23 cellular contexts compared by ENCODE assay signal in genomic region chr22:23564276-23564675, GRCh38. TPM values are rescaled to one million over a fixed set of nuclear protein-coding genes. Genes with fewer than 3 reads are reported as not detected.
DNase-seq lines count a peak whose midpoint lies in the region; ATAC-seq, FAIRE-seq and TF ChIP-seq lines count a peak whose summit lies in the region.
"Had no signal": no experiment of that assay in that cellular context is flagged by ENCODE, and none has a peak within 500 bp of the region (broad histone marks: within the 10 kb centered on the region; RNA-seq: fewer than 3 reads in every experiment).

No MANE protein-coding gene starts in this region.

- no peak overlapping the region for H3K27ac ChIP-seq in astrocyte (ENCODE audit: low read depth, low read length)
- H3K27ac ChIP-seq in aorta (ENCODE audit: low read depth in 1 of 2, low read length in 2 of 2), result no peak overlapping the region
- no peak overlapping the region for H3K27ac ChIP-seq in right cardiac atrium (ENCODE audit: low read length)
- H3K27ac ChIP-seq: C4-2B, KMS-11, SJSA1 had no signal

- no peak overlapping the region for H2AFZ ChIP-seq in astrocyte (ENCODE audit: low read depth, low read length)

- H3K36me3 Mint-ChIP-seq in astrocyte (ENCODE audit: low read depth, unreplicated experiment) (peaks cover 2% of the 10 kb centered on the region), mesothelial cell of epicardium (peaks cover 2% of the 10 kb centered on the region)

- 88 to 92% methylated on average over 7 of the region's 7 CpGs for WGBS in aorta, 2 donors
- 87% methylated on average over 7 of the region's 7 CpGs for WGBS in right cardiac atrium

- H3K4me1 Mint-ChIP-seq in astrocyte (ENCODE audit: low read depth, unreplicated experiment) (peaks cover 7% of the 10 kb centered on the region), mesothelial cell of epicardium (peaks cover 31% of the 10 kb centered on the region)

- no peak for TF ChIP-seq CTCF in astrocyte (IDR thresholded peaks at IDR 0.05; ENCODE audit: insufficient read depth, low read depth, low read length)
- TF ChIP-seq CTCF in mesothelial cell of epicardium (IDR thresholded peaks at IDR 0.05; ENCODE audit: unreplicated experiment), result no peak

- no peaks in the 10 kb centered on the region for H3K4me1 ChIP-seq in astrocyte (ENCODE audit: insufficient read depth, low read length)
- H3K4me1 ChIP-seq in aorta (ENCODE audit: control insufficient read depth in 1 of 2, insufficient read depth in 2 of 2, low read length in 2 of 2), result no peaks in the 10 kb centered on the region
- no peaks in the 10 kb centered on the region for H3K4me1 ChIP-seq in right cardiac atrium (ENCODE audit: control insufficient read depth, insufficient read depth, low read length)
- H3K4me1 ChIP-seq: SJSA1 had no signal

- H4K20me1 ChIP-seq in astrocyte (ENCODE audit: insufficient read depth, low read length), result no peaks in the 10 kb centered on the region

- H3K27me3 Mint-ChIP-seq in astrocyte (ENCODE audit: low read depth, unreplicated experiment) (peaks cover 49% of the 10 kb centered on the region), mesothelial cell of epicardium (ENCODE audit: low read depth) (no peaks in the 10 kb centered on the region)

- H3K27ac Mint-ChIP-seq in astrocyte (ENCODE audit: unreplicated experiment), result peak overlapping the region; percentile 47
- peak overlapping the region; percentile 47 for H3K27ac Mint-ChIP-seq in mesothelial cell of epicardium

- no peaks in the 10 kb centered on the region for H3K79me2 ChIP-seq in astrocyte (ENCODE audit: insufficient read depth, low read length)

- ATAC-seq in aorta (ENCODE audit: low FRiP score) (no peak), GM21528 (IDR thresholded peaks at IDR 0.05; ENCODE audit: low FRiP score, unreplicated experiment) (no peak), GM19328 (IDR thresholded peaks at IDR 0.05; ENCODE audit: unreplicated experiment) (no peak), right cardiac atrium (no peak)
- ATAC-seq: Right ventricle myocardium inferior had no signal

- H3K36me3 ChIP-seq in astrocyte (ENCODE audit: insufficient read depth, low read length) (no peaks in the 10 kb centered on the region), aorta (ENCODE audit: control insufficient read depth in 1 of 2, insufficient read depth in 2 of 2, low read length in 1 of 2) (no peaks in the 10 kb centered on the region)
- H3K36me3 ChIP-seq: SJSA1 had no signal

- DNase-seq in activated CD8-positive, alpha-beta memory T cell treated with anti-CD3 and anti-CD28 coated beads, Interleukin-2, amount 50 U/mL, for 48 hours, result peak; percentile 23
- DNase-seq in activated CD8-positive, alpha-beta memory T cell treated with anti-CD3 and anti-CD28 coated beads for 24 hours, result no peak
- DNase-seq in astrocyte (ENCODE audit: low read depth) (no peak), mesothelial cell of epicardium (ENCODE audit: low spot score in 2 of 2, unreplicated experiment in 2 of 2) (no peak), aorta (peak; percentile 29 to 38), right cardiac atrium (no peak)
- DNase-seq: ACHN, H7, IMR-90, MV-4-11, NCI-H1105 treated with DMSO at 0.1 percent for 48 hours, NCI-H1694, NCI-H2081 treated with DMSO at 0.1 percent for 48 hours, NCI-H446, NCI-H526 treated with DMSO at 0.1 percent for 48 hours had no signal

- H3K9ac ChIP-seq in astrocyte (ENCODE audit: low read length), result no peak overlapping the region
- H3K9ac ChIP-seq: KMS-11 had no signal

- H3K4me2 ChIP-seq in astrocyte (ENCODE audit: low read length), result no peak overlapping the region
- H3K4me2 ChIP-seq: KMS-11 had no signal

- H3K4me3 ChIP-seq in astrocyte (ENCODE audit: insufficient read depth, low read depth, low read length) (no peak overlapping the region), aorta (ENCODE audit: low read length in 2 of 2) (no peak overlapping the region), right cardiac atrium (ENCODE audit: low read length) (no peak overlapping the region)
- H3K4me3 ChIP-seq: SJSA1 had no signal

- FAIRE-seq in astrocyte (lab: Jason Lieb, UNC), result no peak
- FAIRE-seq: G401.6 had no signal

- H3K9me3 ChIP-seq in astrocyte (ENCODE audit: insufficient read depth, low read depth, low read length), result no peaks in the 10 kb centered on the region
- no peaks in the 10 kb centered on the region for H3K9me3 ChIP-seq in aorta (ENCODE audit: control insufficient read depth, low read length)
- H3K9me3 ChIP-seq in right cardiac atrium (ENCODE audit: control insufficient read depth, low read length), result no peaks in the 10 kb centered on the region
- H3K9me3 ChIP-seq: SJSA1 had no signal

- H3K9me3 Mint-ChIP-seq in astrocyte (ENCODE audit: unreplicated experiment), result no peaks in the 10 kb centered on the region
- H3K9me3 Mint-ChIP-seq in mesothelial cell of epicardium, result no peaks in the 10 kb centered on the region

- H3K4me3 Mint-ChIP-seq in astrocyte (ENCODE audit: unreplicated experiment), result no peak overlapping the region
- peak overlapping the region; percentile 82 for H3K4me3 Mint-ChIP-seq in mesothelial cell of epicardium

- intact Hi-C loops in aorta (cut with DNase I) (no loop called here), right cardiac atrium (cut with DNase I) (no loop called here)

- H3K27me3 ChIP-seq in astrocyte (ENCODE audit: insufficient read depth, low read length), result peaks cover 20% of the 10 kb centered on the region
- H3K27me3 ChIP-seq in aorta (ENCODE audit: control insufficient read depth in 1 of 2, insufficient read depth in 2 of 2, low read length in 1 of 2), result no peaks in the 10 kb centered on the region
- H3K27me3 ChIP-seq in right cardiac atrium (ENCODE audit: control insufficient read depth, insufficient read depth), result no peaks in the 10 kb centered on the region

RNA-seq across cellular contexts. Expression of gene IGLL1, which starts 15.8 kb away (rescaled TPM):
- total RNA-seq in astrocyte, result not detected in 2 replicates
- total RNA-seq in mesothelial cell of epicardium, result not detected in 3 replicates
- total RNA-seq in aorta, result not detected
- not detected for polyA plus RNA-seq in aorta
- total RNA-seq in right cardiac atrium, result not detected
- not detected for polyA plus RNA-seq in right cardiac atrium
- total RNA-seq: H7, IMR-90, M059J, Right ventricle myocardium inferior, SJSA1 had no signal
- polyA plus RNA-seq: IMR-90 had no signal

Comparison
In these comparisons a context has a peak if more than half of its experiments do, and no peak if none do; other contexts are left out.
1. DNase-seq: peak in activated CD8-positive, alpha-beta memory T cell treated with anti-CD3 and anti-CD28 coated beads, Interleukin-2, amount 50 U/mL, for 48 hours (single experiment) and aorta (2 of 2); none in activated CD8-positive, alpha-beta memory T cell treated with anti-CD3 and anti-CD28 coated beads for 24 hours (single experiment), astrocyte (single experiment), mesothelial cell of epicardium (0 of 2) and right cardiac atrium (0 of 3).